Comparison of ENCODE assay signal across 27 cellular contexts in the genomic region with DNA sequence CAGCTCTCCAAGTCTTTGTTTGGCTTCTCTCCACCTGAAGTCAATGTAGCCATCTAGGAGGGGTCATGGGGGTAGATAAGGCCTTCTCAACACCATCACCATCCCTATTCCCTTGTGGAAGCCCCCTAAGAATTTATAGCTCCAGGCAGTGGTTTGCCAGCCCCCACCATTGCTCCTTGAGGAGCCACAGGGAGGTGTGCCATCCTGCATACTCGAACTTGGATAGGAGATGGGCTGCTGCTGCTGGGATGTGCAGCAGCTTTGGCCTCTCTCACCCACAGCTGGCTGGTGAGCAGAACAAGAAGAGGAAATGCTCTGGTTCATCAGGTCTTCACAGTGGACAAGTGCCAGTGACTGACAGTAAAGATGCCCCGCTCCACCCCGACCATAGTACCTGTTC. TPM values are rescaled to one million over a fixed set of nuclear protein-coding genes. Genes with fewer than 3 reads are reported as not detected.
"Had no signal": no experiment of that assay in that cellular context is flagged by ENCODE, and none has a peak within 500 bp of the region (broad histone marks: within the 10 kb centered on the region; RNA-seq: fewer than 3 reads in every experiment).

No MANE protein-coding gene starts in this region.

- H3K27ac Mint-ChIP-seq: activated CD4-positive, alpha-beta T cell treated with anti-CD3 and anti-CD28 coated beads, Interleukin-2, amount 10 ng/mL, durations not matched to agents 7 days and 5 days; activated T-helper 1 cell treated with anti-CD3 and anti-CD28 coated beads, Interleukin-12 subunit alpha, Interleukin-12 subunit beta, Interleukin-2, Interleukin-4 antibody, amounts not matched to agents 30 ng/mL and 10 ng/mL and 1 ng/mL, durations not matched to agents 14 hours and 24 hours and 36 hours; brain had no signal

- H3K9me3 Mint-ChIP-seq: activated CD4-positive, alpha-beta T cell treated with anti-CD3 and anti-CD28 coated beads, Interleukin-2, amount 10 ng/mL, durations not matched to agents 7 days and 5 days; activated CD8-positive, alpha-beta T cell treated with anti-CD3 and anti-CD28 coated beads for 36 hours; activated T-helper 1 cell treated with anti-CD3 and anti-CD28 coated beads, Interleukin-12 subunit alpha, Interleukin-12 subunit beta, Interleukin-2, Interleukin-4 antibody, amounts not matched to agents 30 ng/mL and 10 ng/mL and 1 ng/mL, durations not matched to agents 14 hours and 24 hours and 36 hours; brain; effector memory CD8-positive, alpha-beta T cell; naive thymus-derived CD4-positive, alpha-beta T cell had no signal

- H3K27me3 Mint-ChIP-seq: activated CD4-positive, alpha-beta T cell treated with anti-CD3 and anti-CD28 coated beads, Interleukin-2, amount 10 ng/mL, durations not matched to agents 7 days and 5 days; activated CD8-positive, alpha-beta T cell treated with anti-CD3 and anti-CD28 coated beads for 36 hours; activated naive CD8-positive, alpha-beta T cell; effector memory CD8-positive, alpha-beta T cell; naive thymus-derived CD4-positive, alpha-beta T cell had no signal

- DNase-seq: activated CD4-positive, alpha-beta T cell treated with anti-CD3 and anti-CD28 coated beads, Interleukin-2, amount 10 ng/mL, durations not matched to agents 7 days and 5 days; activated CD8-positive, alpha-beta T cell treated with anti-CD3 and anti-CD28 coated beads for 36 hours; activated gamma-delta T cell; cortex of kidney; effector memory CD8-positive, alpha-beta T cell; foreskin fibroblast; heart left ventricle; hypothalamus; midbrain; naive thymus-derived CD4-positive, alpha-beta T cell; posterior cingulate gyrus; right cardiac atrium; stimulated activated naive CD8-positive, alpha-beta T cell treated with anti-CD3 and anti-CD28 coated beads, Interleukin-15, Interleukin-2, amounts not matched to agents 100 U/mL and 50 U/mL, for 24 hours; T-helper 9 cell; testis; transverse colon had no signal

- H3K4me3 Mint-ChIP-seq: activated CD4-positive, alpha-beta T cell treated with anti-CD3 and anti-CD28 coated beads, Interleukin-2, amount 10 ng/mL, durations not matched to agents 7 days and 5 days; activated CD8-positive, alpha-beta T cell treated with anti-CD3 and anti-CD28 coated beads for 36 hours; activated naive CD8-positive, alpha-beta T cell; activated T-helper 1 cell treated with anti-CD3 and anti-CD28 coated beads, Interleukin-12 subunit alpha, Interleukin-12 subunit beta, Interleukin-2, Interleukin-4 antibody, amounts not matched to agents 30 ng/mL and 10 ng/mL and 1 ng/mL, durations not matched to agents 14 hours and 24 hours and 36 hours; effector memory CD8-positive, alpha-beta T cell had no signal

- ATAC-seq: activated CD8-positive, alpha-beta T cell treated with anti-CD3 and anti-CD28 coated beads for 36 hours; effector memory CD8-positive, alpha-beta T cell; esophagus mucosa; heart left ventricle; naive thymus-derived CD4-positive, alpha-beta T cell; right cardiac atrium; stimulated activated naive CD8-positive, alpha-beta T cell treated with anti-CD3 and anti-CD28 coated beads, Interleukin-15, Interleukin-2, amounts not matched to agents 100 U/mL and 50 U/mL, for 24 hours had no signal

RNA-seq across cellular contexts. Expression of gene TTC24, which starts 16.9 kb away (rescaled TPM):
- total RNA-seq: ascending aorta, chondrocyte, endothelial cell of umbilical vein, esophagus mucosa, kidney epithelial cell, osteoblast, right cardiac atrium, testis, transverse colon, urinary bladder had no signal

RNA-seq across cellular contexts. Expression of gene HAPLN2, which starts 22.8 kb away (rescaled TPM):
- total RNA-seq: activated CD8-positive, alpha-beta T cell treated with anti-CD3 and anti-CD28 coated beads for 36 hours; activated T-helper 1 cell treated with anti-CD3 and anti-CD28 coated beads, Interleukin-12 subunit alpha, Interleukin-12 subunit beta, Interleukin-2, Interleukin-4 antibody, amounts not matched to agents 30 ng/mL and 10 ng/mL and 1 ng/mL, durations not matched to agents 14 hours and 24 hours and 36 hours; chondrocyte; endothelial cell of umbilical vein; esophagus mucosa; kidney epithelial cell; naive thymus-derived CD4-positive, alpha-beta T cell; osteoblast; T-helper 1 cell treated with Interleukin-12 subunit alpha and Interleukin-12 subunit beta and Interleukin-4 antibody, amounts not matched to agents 30 ng/mL and 1 ng/mL, for 36 hours; urinary bladder had no signal

RNA-seq across cellular contexts. Expression of gene IQGAP3, which starts 24.1 kb away (rescaled TPM):
- total RNA-seq: ascending aorta had no signal
